1 cellular context compared by ENCODE assay signal in genomic region chr6:116680880-116681672, GRCh38.
A peak's percentile ranks its signal among the peaks of the same experiment; 100 is the strongest.
TF ChIP-seq lines count a peak whose summit lies in the region.

TSS of gene KPNA5 (plus strand) at chr6:116681211. CDS start at chr6:116681335, 124 bp downstream.

TF ChIP-seq in K562, 482 proteins besides CTCF, POLR2A, EP300 and RAD21 (continued from another document and continues in another):
- peak; percentile 73 for TF ChIP-seq ESRRA (IDR thresholded peaks at IDR 0.05; ENCODE audit: borderline replicate concordance, low read depth)
- TF ChIP-seq ZNF449 (CRISPR knock-in tag; IDR thresholded peaks at IDR 0.05) = no peak
- peak; percentile 29; the same call in 1 of the 2 replicates for TF ChIP-seq ZNF121 (CRISPR knock-in tag; conservative IDR thresholded peaks at IDR 0.05)
- TF ChIP-seq ATF6 (CRISPR knock-in tag; IDR thresholded peaks at IDR 0.05) = 0 out of 2 replicates have a peak, but pooled peaks have one; percentile 6
- TF ChIP-seq YBX1 (IDR thresholded peaks at IDR 0.05) = no peak
- TF ChIP-seq, protein P1, sequence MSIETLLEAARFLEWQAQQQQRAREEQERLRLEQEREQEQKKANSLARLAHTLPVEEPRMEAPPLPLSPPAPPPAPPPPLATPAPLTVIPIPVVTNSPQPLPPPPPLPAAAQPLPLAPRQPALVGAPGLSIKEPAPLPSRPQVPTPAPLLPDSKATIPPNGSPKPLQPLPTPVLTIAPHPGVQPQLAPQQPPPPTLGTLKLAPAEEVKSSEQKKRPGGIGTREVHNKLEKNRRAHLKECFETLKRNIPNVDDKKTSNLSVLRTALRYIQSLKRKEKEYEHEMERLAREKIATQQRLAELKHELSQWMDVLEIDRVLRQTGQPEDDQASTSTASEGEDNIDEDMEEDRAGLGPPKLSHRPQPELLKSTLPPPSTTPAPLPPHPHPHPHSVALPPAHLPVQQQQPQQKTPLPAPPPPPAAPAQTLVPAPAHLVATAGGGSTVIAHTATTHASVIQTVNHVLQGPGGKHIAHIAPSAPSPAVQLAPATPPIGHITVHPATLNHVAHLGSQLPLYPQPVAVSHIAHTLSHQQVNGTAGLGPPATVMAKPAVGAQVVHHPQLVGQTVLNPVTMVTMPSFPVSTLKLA (conservative IDR thresholded peaks at IDR 0.05) = peak; percentile 69 to 83; a peak in 3 of 4 replicates
- no peak for TF ChIP-seq DIDO1 (tag; IDR thresholded peaks at IDR 0.05; ENCODE audit: low read depth)
- TF ChIP-seq, protein P2, sequence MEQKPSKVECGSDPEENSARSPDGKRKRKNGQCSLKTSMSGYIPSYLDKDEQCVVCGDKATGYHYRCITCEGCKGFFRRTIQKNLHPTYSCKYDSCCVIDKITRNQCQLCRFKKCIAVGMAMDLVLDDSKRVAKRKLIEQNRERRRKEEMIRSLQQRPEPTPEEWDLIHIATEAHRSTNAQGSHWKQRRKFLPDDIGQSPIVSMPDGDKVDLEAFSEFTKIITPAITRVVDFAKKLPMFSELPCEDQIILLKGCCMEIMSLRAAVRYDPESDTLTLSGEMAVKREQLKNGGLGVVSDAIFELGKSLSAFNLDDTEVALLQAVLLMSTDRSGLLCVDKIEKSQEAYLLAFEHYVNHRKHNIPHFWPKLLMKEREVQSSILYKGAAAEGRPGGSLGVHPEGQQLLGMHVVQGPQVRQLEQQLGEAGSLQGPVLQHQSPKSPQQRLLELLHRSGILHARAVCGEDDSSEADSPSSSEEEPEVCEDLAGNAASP (IDR thresholded peaks at IDR 0.05) = no peak
- TF ChIP-seq E2F1 (CRISPR knock-in tag; IDR thresholded peaks at IDR 0.05) = no peak; the same call in 1 of the 2 replicates
- TF ChIP-seq STAT5B (CRISPR knock-in tag; IDR thresholded peaks at IDR 0.05) = no peak
- TF ChIP-seq RBM22 (IDR thresholded peaks at IDR 0.05; ENCODE audit: low read depth, low read length, poor library complexity, severe bottlenecking) = peak; percentile 49
- no peak for TF ChIP-seq CBX8 (IDR thresholded peaks at IDR 0.05; ENCODE audit: borderline replicate concordance, extremely low read depth, low read depth, low read length, poor library complexity, severe bottlenecking)
- TF ChIP-seq TRIM28 (IDR thresholded peaks at IDR 0.05) = no peak
- no peak for TF ChIP-seq RBM34 (IDR thresholded peaks at IDR 0.05; ENCODE audit: borderline replicate concordance, insufficient read depth, low read length)
- TF ChIP-seq PML (IDR thresholded peaks at IDR 0.05; ENCODE audit: low read length) = peak; percentile 72
- TF ChIP-seq ZNF239 (CRISPR knock-in tag; IDR thresholded peaks at IDR 0.05) = no peak
- TF ChIP-seq STAT6 (CRISPR knock-in tag; IDR thresholded peaks at IDR 0.05) = no peak
- no peak for TF ChIP-seq PBX2 (CRISPR knock-in tag; IDR thresholded peaks at IDR 0.05; ENCODE audit: low read depth)
- TF ChIP-seq PBX2 (tag; conservative IDR thresholded peaks at IDR 0.05; ENCODE audit: low read depth) = peak; percentile 68
- TF ChIP-seq AFF1 (IDR thresholded peaks at IDR 0.05; ENCODE audit: low read depth in 1 of 2, partially characterized antibody in 2 of 2) = peak in 1 of 2 experiments; percentile 89
- no peak for TF ChIP-seq ELF1 (tag; IDR thresholded peaks at IDR 0.05)
- TF ChIP-seq ZNF316 (IDR thresholded peaks at IDR 0.05) = no peak
- no peak for TF ChIP-seq ZSCAN32 (CRISPR knock-in tag; IDR thresholded peaks at IDR 0.05)
- no peak for TF ChIP-seq HNRNPH1 (optimal IDR thresholded peaks at IDR 0.05; ENCODE audit: low read depth, low read length)
- TF ChIP-seq TGIF2 (CRISPR knock-in tag; IDR thresholded peaks at IDR 0.05) = no peak
- TF ChIP-seq RFX7 (CRISPR knock-in tag; IDR thresholded peaks at IDR 0.05) = no peak
- no peak for TF ChIP-seq ZEB2 (IDR thresholded peaks at IDR 0.05)
- TF ChIP-seq MTA3 (IDR thresholded peaks at IDR 0.05; ENCODE audit: borderline replicate concordance) = peak; percentile 69; the same call in 1 of the 2 replicates
- no peak for TF ChIP-seq MYBL2 (IDR thresholded peaks at IDR 0.05; ENCODE audit: low read depth)
- no peak for TF ChIP-seq MYBL2 (CRISPR knock-in tag; IDR thresholded peaks at IDR 0.05; ENCODE audit: borderline replicate concordance)
- no peak for TF ChIP-seq ARID1B (IDR thresholded peaks at IDR 0.05)
- 0 out of 2 replicates have a peak, but pooled peaks have one; percentile 2 for TF ChIP-seq JUND (IDR thresholded peaks at IDR 0.05; ENCODE audit: borderline replicate concordance, low read depth, low read length)
- no peak for TF ChIP-seq JUND (tag; IDR thresholded peaks at IDR 0.05; ENCODE audit: borderline replicate concordance, low read depth, low read length)
- peak; percentile 92 for TF ChIP-seq LCOR (CRISPR knock-in tag; IDR thresholded peaks at IDR 0.05)
- TF ChIP-seq HIVEP1 (CRISPR knock-in tag; IDR thresholded peaks at IDR 0.05) = 0 out of 2 replicates have a peak, but pooled peaks have one; percentile 40
- no peak for TF ChIP-seq TRIM24 (IDR thresholded peaks at IDR 0.05)
- TF ChIP-seq SRF (CRISPR knock-in tag; IDR thresholded peaks at IDR 0.05) = no peak
- TF ChIP-seq ZNF75A (CRISPR knock-in tag; IDR thresholded peaks at IDR 0.05) = no peak
- TF ChIP-seq, protein P3, sequence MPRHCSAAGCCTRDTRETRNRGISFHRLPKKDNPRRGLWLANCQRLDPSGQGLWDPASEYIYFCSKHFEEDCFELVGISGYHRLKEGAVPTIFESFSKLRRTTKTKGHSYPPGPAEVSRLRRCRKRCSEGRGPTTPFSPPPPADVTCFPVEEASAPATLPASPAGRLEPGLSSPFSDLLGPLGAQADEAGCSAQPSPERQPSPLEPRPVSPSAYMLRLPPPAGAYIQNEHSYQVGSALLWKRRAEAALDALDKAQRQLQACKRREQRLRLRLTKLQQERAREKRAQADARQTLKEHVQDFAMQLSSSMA (CRISPR knock-in tag; IDR thresholded peaks at IDR 0.05) = 0 out of 2 replicates have a peak, but pooled peaks have one; percentile 20
- TF ChIP-seq L3MBTL2 (IDR thresholded peaks at IDR 0.05) = peak; percentile 77
- TF ChIP-seq, protein P4, sequence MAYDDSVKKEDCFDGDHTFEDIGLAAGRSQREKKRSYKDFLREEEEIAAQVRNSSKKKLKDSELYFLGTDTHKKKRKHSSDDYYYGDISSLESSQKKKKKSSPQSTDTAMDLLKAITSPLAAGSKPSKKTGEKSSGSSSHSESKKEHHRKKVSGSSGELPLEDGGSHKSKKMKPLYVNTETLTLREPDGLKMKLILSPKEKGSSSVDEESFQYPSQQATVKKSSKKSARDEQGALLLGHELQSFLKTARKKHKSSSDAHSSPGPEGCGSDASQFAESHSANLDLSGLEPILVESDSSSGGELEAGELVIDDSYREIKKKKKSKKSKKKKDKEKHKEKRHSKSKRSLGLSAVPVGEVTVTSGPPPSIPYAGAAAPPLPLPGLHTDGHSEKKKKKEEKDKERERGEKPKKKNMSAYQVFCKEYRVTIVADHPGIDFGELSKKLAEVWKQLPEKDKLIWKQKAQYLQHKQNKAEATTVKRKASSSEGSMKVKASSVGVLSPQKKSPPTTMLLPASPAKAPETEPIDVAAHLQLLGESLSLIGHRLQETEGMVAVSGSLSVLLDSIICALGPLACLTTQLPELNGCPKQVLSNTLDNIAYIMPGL (CRISPR knock-in tag; IDR thresholded peaks at IDR 0.05) = peak; percentile 52; the same call in 1 of the 2 replicates
- TF ChIP-seq E2F3 (CRISPR knock-in tag; IDR thresholded peaks at IDR 0.05) = no peak
- TF ChIP-seq ZNF408 (CRISPR knock-in tag; IDR thresholded peaks at IDR 0.05; ENCODE audit: low read depth) = no peak
